In the genomic region with DNA sequence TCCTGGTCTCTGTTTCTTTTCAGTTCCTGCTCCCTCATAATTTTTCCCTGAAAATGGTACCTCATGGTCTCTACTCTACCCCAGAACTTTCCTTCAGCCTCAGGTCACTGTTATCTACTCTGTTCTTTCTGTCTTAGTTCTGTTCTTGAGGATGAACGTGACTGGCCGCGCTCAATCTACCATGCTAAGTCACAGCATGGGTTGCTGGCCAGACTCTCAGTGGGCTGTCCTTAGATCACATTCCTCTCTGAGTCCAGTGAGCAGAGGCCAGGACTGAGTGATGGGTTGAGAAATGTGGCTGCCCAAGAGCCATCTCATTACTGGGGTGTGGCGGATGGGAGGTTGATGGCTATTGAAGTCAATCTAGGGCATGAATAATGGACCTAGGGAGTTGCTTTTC, we compare ENCODE assay signal across 10 cellular contexts.
"Had no signal": no experiment of that assay in that cellular context is flagged by ENCODE, and none has a peak within 500 bp of the region (broad histone marks: within the 10 kb centered on the region; RNA-seq: fewer than 3 reads in every experiment).

No MANE protein-coding gene starts in this region.

- H3K9me3 Mint-ChIP-seq: H9 had no signal

- ATAC-seq: HCT116 had no signal

- DNase-seq: GM23248, GOT3, H7, H9, HCEC 1CT, HFFc6 had no signal

- H3K4me3 Mint-ChIP-seq: H9, HFFc6 had no signal

- H3K9ac ChIP-seq: GM23248 had no signal

- H3K27ac ChIP-seq: GM23248 had no signal

- H3K9me3 ChIP-seq: HAP-1 had no signal

- H3K27ac Mint-ChIP-seq: H9, HFFc6 had no signal

- H2AFZ ChIP-seq: GM23248 had no signal

- FAIRE-seq: H1, H54 had no signal

- H3K36me3 ChIP-seq: HAP-1 had no signal

- H3K4me3 ChIP-seq: GM23248, HAP-1 had no signal
